Comparison of ENCODE assay signal across 21 cellular contexts in the genomic region with DNA sequence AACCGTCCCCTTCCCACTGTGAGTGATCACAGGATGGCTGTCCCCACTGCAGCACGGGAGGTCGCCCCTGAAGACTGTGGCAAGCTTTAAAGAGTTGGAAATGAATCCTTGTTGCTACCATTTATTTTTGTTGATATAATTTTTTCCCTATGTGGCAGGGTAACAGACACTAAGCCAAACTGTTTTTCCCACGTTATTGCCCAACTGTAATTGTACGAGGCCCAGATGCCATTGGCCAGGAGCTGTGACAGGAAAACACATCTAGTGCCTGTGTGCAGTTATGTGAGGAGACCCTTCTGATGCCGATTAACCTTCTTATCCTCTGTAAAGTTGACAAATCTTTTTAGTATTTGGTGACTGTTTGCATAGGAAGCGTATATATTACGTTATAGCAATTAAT. TPM values are rescaled to one million over a fixed set of nuclear protein-coding genes. Genes with fewer than 3 reads are reported as not detected.
A peak's percentile ranks its signal among the peaks of the same experiment; 100 is the strongest.
DNase-seq lines count a peak whose midpoint lies in the region; ATAC-seq, FAIRE-seq and TF ChIP-seq lines count a peak whose summit lies in the region.
"Had no signal": no experiment of that assay in that cellular context is flagged by ENCODE, and none has a peak within 500 bp of the region (broad histone marks: within the 10 kb centered on the region; RNA-seq: fewer than 3 reads in every experiment).

No MANE protein-coding gene starts in this region.

- no peak overlapping the region for H2AK5ac ChIP-seq in neuronal stem cell (ENCODE audit: low read depth, low read length)

- H3K14ac ChIP-seq in neuronal stem cell (ENCODE audit: low read length) = no peak overlapping the region

- H3K4me1 ChIP-seq in SJCRH30 (peaks cover 37% of the 10 kb centered on the region), mesodermal cell (ENCODE audit: control insufficient read depth, insufficient read depth, low read length, poor library complexity, severe bottlenecking) (peaks cover 4% of the 10 kb centered on the region), pancreas (peaks cover 12 to 23% (median 16%) of the 10 kb centered on the region in 3 donors), breast epithelium (no peaks in the 10 kb centered on the region), neuronal stem cell (ENCODE audit: control insufficient read depth in 2 of 2, insufficient read depth in 1 of 2, low read depth in 1 of 2, low read length in 2 of 2) (peaks cover 3 to 10% of the 10 kb centered on the region in 2 donors)
- H3K4me1 ChIP-seq: BE2C, Caco-2 had no signal

- H3K4me3 ChIP-seq in SJCRH30 (no peak overlapping the region), mesodermal cell (ENCODE audit: extremely low read depth, insufficient read depth, low read length, poor library complexity, severe bottlenecking) (no peak overlapping the region), pancreas (no peak overlapping the region), breast epithelium (no peak overlapping the region), neuronal stem cell (ENCODE audit: low read length in 2 of 2) (no peak overlapping the region)
- H3K4me3 ChIP-seq: GM23338 had no signal

- no peak overlapping the region for H4K8ac ChIP-seq in neuronal stem cell (ENCODE audit: low read depth, low read length)

- H3K27ac ChIP-seq in SJCRH30 (peak overlapping the region; percentile 70), mesodermal cell (ENCODE audit: low read depth, low read length, severe bottlenecking) (peak overlapping the region; percentile 50), pancreas (peak overlapping the region in 1 of 4 donors; percentile 41), breast epithelium (no peak overlapping the region), neuronal stem cell (replicated peaks; ENCODE audit: low read length) (no peak overlapping the region)

- no peak overlapping the region for H3K9ac ChIP-seq in neuronal stem cell (ENCODE audit: low read depth, low read length, poor library complexity)

- H3K27me3 ChIP-seq in SJCRH30 (no peaks in the 10 kb centered on the region), pancreas (no peaks in the 10 kb centered on the region), breast epithelium (no peaks in the 10 kb centered on the region), neuronal stem cell (ENCODE audit: control insufficient read depth in 3 of 3, insufficient read depth in 3 of 3, low read depth in 1 of 3, low read length in 3 of 3) (no peaks in the 10 kb centered on the region)
- H3K27me3 ChIP-seq: BE2C had no signal

- no peak for FAIRE-seq in pancreas (lab: Jason Lieb, UNC)
- FAIRE-seq: D721Med, G401.6, GM12891, H54, HTR-8/SVneo had no signal

- no peak overlapping the region for H2AFZ ChIP-seq in neuronal stem cell (ENCODE audit: low read length)
- H2AFZ ChIP-seq: GM23338 had no signal

- no peak overlapping the region for H2BK5ac ChIP-seq in neuronal stem cell (ENCODE audit: low read length)

- no peak for TF ChIP-seq CTCF in pancreas (IDR thresholded peaks at IDR 0.05)
- TF ChIP-seq CTCF in breast epithelium (IDR thresholded peaks at IDR 0.05) = no peak

- no peak overlapping the region for H2BK120ac ChIP-seq in neuronal stem cell (ENCODE audit: low read depth, low read length)

- H4K91ac ChIP-seq in neuronal stem cell (ENCODE audit: low read depth, low read length, poor library complexity) = no peak overlapping the region

- DNase-seq in SJCRH30 = no peak
- peak in 1 of 6 donors; percentile 16 for DNase-seq in pancreas
- DNase-seq in breast epithelium (ENCODE audit: low spot score in 2 of 2) = no peak
- no peak for DNase-seq in neuronal stem cell (ENCODE audit: low spot score)
- DNase-seq in head of caudate nucleus = no peak
- DNase-seq: 8988T; ACHN; BE2C; C1 segment of cervical spinal cord; Caco-2; CD4-positive, CD25-positive, alpha-beta regulatory T cell; CD8-positive, alpha-beta memory T cell; HCEC 1CT had no signal

- no peak overlapping the region for H3K18ac ChIP-seq in neuronal stem cell (ENCODE audit: low read length)

- H3K4ac ChIP-seq in neuronal stem cell (ENCODE audit: low read length) = no peak overlapping the region

- WGBS in mesodermal cell (ENCODE audit: insufficient coverage in 2 of 2), 2 experiments = 84 to 93% methylated on average over 3 of the region's 8 CpGs
- 60 to 70% methylated on average over 8 of the region's 8 CpGs for WGBS in pancreas, 2 donors
- no CpG with 5 or more reads among the region's 8 CpGs for WGBS in neuronal stem cell (ENCODE audit: extremely low coverage in 2 of 2, insufficient read length in 2 of 2, insufficient replicate concordance in 1 of 2), 2 donors

- no peak overlapping the region for H2BK15ac ChIP-seq in neuronal stem cell (ENCODE audit: low read length)

- no peak overlapping the region for H3K23ac ChIP-seq in neuronal stem cell (ENCODE audit: low read depth, low read length, poor library complexity)

- no peak overlapping the region for H2BK12ac ChIP-seq in neuronal stem cell (ENCODE audit: low read length)

- ATAC-seq in pancreas = peak; percentile 73 to 85 (median 80)
- no peak for ATAC-seq in GM18868 (IDR thresholded peaks at IDR 0.05; ENCODE audit: unreplicated experiment)

- H3K36me3 ChIP-seq in SJCRH30 = no peaks in the 10 kb centered on the region
- no peaks in the 10 kb centered on the region for H3K36me3 ChIP-seq in mesodermal cell (ENCODE audit: control insufficient read depth, insufficient read depth, low read length)
- H3K36me3 ChIP-seq in pancreas = no peaks in the 10 kb centered on the region
- no peaks in the 10 kb centered on the region for H3K36me3 ChIP-seq in breast epithelium
- peaks cover 3 to 8% of the 10 kb centered on the region in 2 donors for H3K36me3 ChIP-seq in neuronal stem cell (replicated peaks in 1 of 2; ENCODE audit: control insufficient read depth in 2 of 2, insufficient read depth in 2 of 2, low read length in 2 of 2)
- H3K36me3 ChIP-seq: BE2C had no signal

- intact Hi-C loops in pancreas (cut with DNase I) (no loop called here), breast epithelium (cut with DNase I; ENCODE audit: low total_unique reads) (no loop called here), head of caudate nucleus (cut with DNase I) (no loop called here)

- no peaks in the 10 kb centered on the region for H3K79me1 ChIP-seq in neuronal stem cell (ENCODE audit: low read depth, low read length)

- H3K4me2 ChIP-seq in neuronal stem cell (ENCODE audit: insufficient read depth, low read length, poor library complexity, severe bottlenecking) = no peak overlapping the region
- H3K4me2 ChIP-seq: GM23338 had no signal

- TF ChIP-seq POLR2A in breast epithelium (IDR thresholded peaks at IDR 0.05) = no peak

- H3K9me3 ChIP-seq in SJCRH30 (replicated peaks) (no peaks in the 10 kb centered on the region), mesodermal cell (ENCODE audit: control insufficient read depth, low read length) (no peaks in the 10 kb centered on the region), pancreas (no peaks in the 10 kb centered on the region), breast epithelium (no peaks in the 10 kb centered on the region), neuronal stem cell (replicated peaks in 1 of 2; ENCODE audit: control insufficient read depth in 2 of 2, insufficient read depth in 1 of 2, low read depth in 1 of 2, low read length in 2 of 2) (no peaks in the 10 kb centered on the region)
- H3K9me3 ChIP-seq: BE2C, Caco-2 had no signal

RNA-seq across cellular contexts. Expression of gene MRPS9, which starts 44.2 kb away (rescaled TPM):
- 51.1 and 54.5 TPM in 2 replicates for total RNA-seq in SJCRH30 (2014; rRNA removed; shearing (Covaris generic))
- 30.7 TPM for polyA plus RNA-seq in mesodermal cell (2013, experiment 1 of 2)
- polyA plus RNA-seq in mesodermal cell (2013, experiment 2 of 2) = 34.7 TPM
- total RNA-seq in pancreas = 10 to 100 TPM in 3 of 6 donors, 1 to 10 TPM in 3; 8.8 to 14.5 (median 10.0) TPM
- polyA plus RNA-seq in pancreas = 10 to 100 TPM; 13.1 to 23.6 TPM
- 10 to 100 TPM; 14.1 to 26.3 (median 18.0) TPM for total RNA-seq in breast epithelium
- 63.6 TPM for polyA plus RNA-seq in neuronal stem cell (2013, experiment 1 of 2)
- 63.1 TPM for polyA plus RNA-seq in neuronal stem cell (2013, experiment 2 of 2)

Comparison
In these comparisons a context has a peak if more than half of its experiments do, and no peak if none do; other contexts are left out.
1. H3K27ac ChIP-seq: peak in SJCRH30 (single experiment) and mesodermal cell (single experiment); none in breast epithelium (0 of 2) and neuronal stem cell (single experiment).